ENCODE assay signal across 1 cellular context in the genomic region with DNA sequence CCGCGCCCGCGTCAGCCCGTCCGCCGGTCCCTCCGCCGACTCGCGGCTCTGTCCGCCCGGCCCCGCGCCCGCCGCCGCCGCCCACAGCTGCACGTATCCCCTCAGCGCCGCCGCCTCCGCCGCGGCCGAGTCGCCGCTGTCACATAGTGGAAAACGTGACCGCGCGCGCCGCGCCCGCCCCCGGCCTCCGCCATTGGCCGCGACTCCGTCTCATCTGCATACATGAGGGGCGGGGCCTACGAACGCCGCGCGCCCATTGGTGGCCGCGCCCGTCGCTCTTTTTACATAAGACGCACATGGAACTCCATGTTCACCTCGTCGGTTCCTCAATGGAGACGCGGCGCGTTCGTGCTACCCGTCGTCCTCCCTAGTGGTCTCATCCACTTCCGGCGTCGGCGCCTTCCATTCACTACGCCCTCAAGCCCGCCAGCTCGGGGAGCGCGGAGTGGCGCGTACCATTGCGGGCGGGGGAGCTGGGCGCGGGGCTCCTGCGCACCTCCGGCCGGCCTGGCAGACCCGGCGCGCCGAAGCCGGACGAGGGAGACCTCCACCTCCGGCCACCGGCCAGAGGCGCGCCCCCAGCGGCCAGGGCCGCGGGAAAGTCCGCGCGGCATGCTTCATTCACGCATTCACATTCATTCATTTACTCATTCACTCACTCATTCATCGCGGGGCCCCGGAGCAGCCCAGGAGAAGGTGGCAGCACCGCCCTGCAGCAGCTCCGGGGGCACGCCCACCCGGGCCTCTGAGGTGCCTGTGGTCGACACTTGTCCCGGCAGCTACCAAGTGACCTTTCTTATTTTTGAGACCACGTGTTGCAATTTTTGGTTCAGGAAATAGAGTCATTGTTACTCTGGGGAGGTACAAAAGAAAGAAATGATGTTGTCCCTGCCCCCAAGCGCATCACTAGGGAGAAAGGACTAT.
TF ChIP-seq lines count a peak whose summit lies in the region.

No MANE protein-coding gene starts in this region.

TF ChIP-seq in HepG2, 621 proteins besides CTCF, POLR2A, EP300 and RAD21 (continued from another document and continues in another):
- TF ChIP-seq, protein P1, sequence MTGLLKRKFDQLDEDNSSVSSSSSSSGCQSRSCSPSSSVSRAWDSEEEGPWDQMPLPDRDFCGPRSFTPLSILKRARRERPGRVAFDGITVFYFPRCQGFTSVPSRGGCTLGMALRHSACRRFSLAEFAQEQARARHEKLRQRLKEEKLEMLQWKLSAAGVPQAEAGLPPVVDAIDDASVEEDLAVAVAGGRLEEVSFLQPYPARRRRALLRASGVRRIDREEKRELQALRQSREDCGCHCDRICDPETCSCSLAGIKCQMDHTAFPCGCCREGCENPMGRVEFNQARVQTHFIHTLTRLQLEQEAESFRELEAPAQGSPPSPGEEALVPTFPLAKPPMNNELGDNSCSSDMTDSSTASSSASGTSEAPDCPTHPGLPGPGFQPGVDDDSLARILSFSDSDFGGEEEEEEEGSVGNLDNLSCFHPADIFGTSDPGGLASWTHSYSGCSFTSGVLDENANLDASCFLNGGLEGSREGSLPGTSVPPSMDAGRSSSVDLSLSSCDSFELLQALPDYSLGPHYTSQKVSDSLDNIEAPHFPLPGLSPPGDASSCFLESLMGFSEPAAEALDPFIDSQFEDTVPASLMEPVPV (CRISPR knock-in tag; IDR thresholded peaks at IDR 0.05): peak; percentile 17; the same call in 1 of the 2 replicates
- TF ChIP-seq ZNF329 (CRISPR knock-in tag; IDR thresholded peaks at IDR 0.05; ENCODE audit: low read depth) (peak; percentile 65; the same call in 1 of the 2 replicates), ZFP41 (CRISPR knock-in tag; IDR thresholded peaks at IDR 0.05; ENCODE audit: borderline replicate concordance) (peak; percentile 17; the same call in 1 of the 2 replicates), ZNF777 (CRISPR knock-in tag; IDR thresholded peaks at IDR 0.05) (peak; percentile 58; the same call in 1 of the 2 replicates), ZSCAN12 (CRISPR knock-in tag; IDR thresholded peaks at IDR 0.05) (no peak), ZSCAN21 (CRISPR knock-in tag; IDR thresholded peaks at IDR 0.05; ENCODE audit: borderline replicate concordance) (peak; percentile 66; the same call in 1 of the 2 replicates), YEATS2 (CRISPR knock-in tag; IDR thresholded peaks at IDR 0.05; ENCODE audit: borderline replicate concordance) (peak; percentile 77), RFXANK (CRISPR knock-in tag; IDR thresholded peaks at IDR 0.05) (0 out of 2 replicates have a peak, but pooled peaks have one; percentile 44), ZNF768 (CRISPR knock-in tag; IDR thresholded peaks at IDR 0.05) (peak; percentile 67; the same call in 1 of the 2 replicates), MEF2D (CRISPR knock-in tag; IDR thresholded peaks at IDR 0.05) (peak; percentile 57), SOX13 (IDR thresholded peaks at IDR 0.05) (no peak), SOX13 (CRISPR knock-in tag; conservative IDR thresholded peaks at IDR 0.05 in 1 of 2, IDR thresholded peaks at IDR 0.05 in 1 of 2) (peak in 1 of 2 experiments; percentile 56; a peak in 2 of 4 replicates), ZEB1 (IDR thresholded peaks at IDR 0.05; ENCODE audit: insufficient replicate concordance, low read depth) (no peak), ZNF350 (CRISPR knock-in tag; IDR thresholded peaks at IDR 0.05; ENCODE audit: borderline replicate concordance, low read depth) (peak; percentile 9; the same call in 1 of the 2 replicates), RNF2 (conservative IDR thresholded peaks at IDR 0.05; ENCODE audit: low read depth) (peak; percentile 95), TRIM24 (CRISPR knock-in tag; IDR thresholded peaks at IDR 0.05) (no peak), MED8 (CRISPR knock-in tag; IDR thresholded peaks at IDR 0.05; ENCODE audit: insufficient replicate concordance) (peak; percentile 46), SP5 (CRISPR knock-in tag; IDR thresholded peaks at IDR 0.05; ENCODE audit: borderline replicate concordance, low read depth) (0 out of 2 replicates have a peak, but pooled peaks have one; percentile 5), ZNF772 (CRISPR knock-in tag; IDR thresholded peaks at IDR 0.05) (peak; percentile 77; the same call in 1 of the 2 replicates)
- TF ChIP-seq, protein P2, sequence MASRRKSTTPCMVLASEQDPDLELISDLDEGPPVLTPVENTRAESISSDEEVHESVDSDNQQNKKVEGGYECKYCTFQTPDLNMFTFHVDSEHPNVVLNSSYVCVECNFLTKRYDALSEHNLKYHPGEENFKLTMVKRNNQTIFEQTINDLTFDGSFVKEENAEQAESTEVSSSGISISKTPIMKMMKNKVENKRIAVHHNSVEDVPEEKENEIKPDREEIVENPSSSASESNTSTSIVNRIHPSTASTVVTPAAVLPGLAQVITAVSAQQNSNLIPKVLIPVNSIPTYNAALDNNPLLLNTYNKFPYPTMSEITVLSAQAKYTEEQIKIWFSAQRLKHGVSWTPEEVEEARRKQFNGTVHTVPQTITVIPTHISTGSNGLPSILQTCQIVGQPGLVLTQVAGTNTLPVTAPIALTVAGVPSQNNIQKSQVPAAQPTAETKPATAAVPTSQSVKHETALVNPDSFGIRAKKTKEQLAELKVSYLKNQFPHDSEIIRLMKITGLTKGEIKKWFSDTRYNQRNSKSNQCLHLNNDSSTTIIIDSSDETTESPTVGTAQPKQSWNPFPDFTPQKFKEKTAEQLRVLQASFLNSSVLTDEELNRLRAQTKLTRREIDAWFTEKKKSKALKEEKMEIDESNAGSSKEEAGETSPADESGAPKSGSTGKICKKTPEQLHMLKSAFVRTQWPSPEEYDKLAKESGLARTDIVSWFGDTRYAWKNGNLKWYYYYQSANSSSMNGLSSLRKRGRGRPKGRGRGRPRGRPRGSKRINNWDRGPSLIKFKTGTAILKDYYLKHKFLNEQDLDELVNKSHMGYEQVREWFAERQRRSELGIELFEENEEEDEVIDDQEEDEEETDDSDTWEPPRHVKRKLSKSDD (CRISPR knock-in tag; IDR thresholded peaks at IDR 0.05; ENCODE audit: low read depth): peak; percentile 79; the same call in 1 of the 2 replicates
- TF ChIP-seq, protein P3, sequence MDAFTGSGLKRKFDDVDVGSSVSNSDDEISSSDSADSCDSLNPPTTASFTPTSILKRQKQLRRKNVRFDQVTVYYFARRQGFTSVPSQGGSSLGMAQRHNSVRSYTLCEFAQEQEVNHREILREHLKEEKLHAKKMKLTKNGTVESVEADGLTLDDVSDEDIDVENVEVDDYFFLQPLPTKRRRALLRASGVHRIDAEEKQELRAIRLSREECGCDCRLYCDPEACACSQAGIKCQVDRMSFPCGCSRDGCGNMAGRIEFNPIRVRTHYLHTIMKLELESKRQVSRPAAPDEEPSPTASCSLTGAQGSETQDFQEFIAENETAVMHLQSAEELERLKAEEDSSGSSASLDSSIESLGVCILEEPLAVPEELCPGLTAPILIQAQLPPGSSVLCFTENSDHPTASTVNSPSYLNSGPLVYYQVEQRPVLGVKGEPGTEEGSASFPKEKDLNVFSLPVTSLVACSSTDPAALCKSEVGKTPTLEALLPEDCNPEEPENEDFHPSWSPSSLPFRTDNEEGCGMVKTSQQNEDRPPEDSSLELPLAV (CRISPR knock-in tag; conservative IDR thresholded peaks at IDR 0.05; ENCODE audit: low read depth): no peak
- TF ChIP-seq, protein P4, sequence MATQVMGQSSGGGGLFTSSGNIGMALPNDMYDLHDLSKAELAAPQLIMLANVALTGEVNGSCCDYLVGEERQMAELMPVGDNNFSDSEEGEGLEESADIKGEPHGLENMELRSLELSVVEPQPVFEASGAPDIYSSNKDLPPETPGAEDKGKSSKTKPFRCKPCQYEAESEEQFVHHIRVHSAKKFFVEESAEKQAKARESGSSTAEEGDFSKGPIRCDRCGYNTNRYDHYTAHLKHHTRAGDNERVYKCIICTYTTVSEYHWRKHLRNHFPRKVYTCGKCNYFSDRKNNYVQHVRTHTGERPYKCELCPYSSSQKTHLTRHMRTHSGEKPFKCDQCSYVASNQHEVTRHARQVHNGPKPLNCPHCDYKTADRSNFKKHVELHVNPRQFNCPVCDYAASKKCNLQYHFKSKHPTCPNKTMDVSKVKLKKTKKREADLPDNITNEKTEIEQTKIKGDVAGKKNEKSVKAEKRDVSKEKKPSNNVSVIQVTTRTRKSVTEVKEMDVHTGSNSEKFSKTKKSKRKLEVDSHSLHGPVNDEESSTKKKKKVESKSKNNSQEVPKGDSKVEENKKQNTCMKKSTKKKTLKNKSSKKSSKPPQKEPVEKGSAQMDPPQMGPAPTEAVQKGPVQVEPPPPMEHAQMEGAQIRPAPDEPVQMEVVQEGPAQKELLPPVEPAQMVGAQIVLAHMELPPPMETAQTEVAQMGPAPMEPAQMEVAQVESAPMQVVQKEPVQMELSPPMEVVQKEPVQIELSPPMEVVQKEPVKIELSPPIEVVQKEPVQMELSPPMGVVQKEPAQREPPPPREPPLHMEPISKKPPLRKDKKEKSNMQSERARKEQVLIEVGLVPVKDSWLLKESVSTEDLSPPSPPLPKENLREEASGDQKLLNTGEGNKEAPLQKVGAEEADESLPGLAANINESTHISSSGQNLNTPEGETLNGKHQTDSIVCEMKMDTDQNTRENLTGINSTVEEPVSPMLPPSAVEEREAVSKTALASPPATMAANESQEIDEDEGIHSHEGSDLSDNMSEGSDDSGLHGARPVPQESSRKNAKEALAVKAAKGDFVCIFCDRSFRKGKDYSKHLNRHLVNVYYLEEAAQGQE (IDR thresholded peaks at IDR 0.05; ENCODE audit: borderline replicate concordance in 1 of 2, low read depth in 1 of 2, low read length in 2 of 2): peak in 1 of 2 experiments; percentile 51; a peak in 1 of 4 replicates
- TF ChIP-seq, protein P5, sequence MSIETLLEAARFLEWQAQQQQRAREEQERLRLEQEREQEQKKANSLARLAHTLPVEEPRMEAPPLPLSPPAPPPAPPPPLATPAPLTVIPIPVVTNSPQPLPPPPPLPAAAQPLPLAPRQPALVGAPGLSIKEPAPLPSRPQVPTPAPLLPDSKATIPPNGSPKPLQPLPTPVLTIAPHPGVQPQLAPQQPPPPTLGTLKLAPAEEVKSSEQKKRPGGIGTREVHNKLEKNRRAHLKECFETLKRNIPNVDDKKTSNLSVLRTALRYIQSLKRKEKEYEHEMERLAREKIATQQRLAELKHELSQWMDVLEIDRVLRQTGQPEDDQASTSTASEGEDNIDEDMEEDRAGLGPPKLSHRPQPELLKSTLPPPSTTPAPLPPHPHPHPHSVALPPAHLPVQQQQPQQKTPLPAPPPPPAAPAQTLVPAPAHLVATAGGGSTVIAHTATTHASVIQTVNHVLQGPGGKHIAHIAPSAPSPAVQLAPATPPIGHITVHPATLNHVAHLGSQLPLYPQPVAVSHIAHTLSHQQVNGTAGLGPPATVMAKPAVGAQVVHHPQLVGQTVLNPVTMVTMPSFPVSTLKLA (IDR thresholded peaks at IDR 0.05): peak; percentile 99
- TF ChIP-seq, protein P6, sequence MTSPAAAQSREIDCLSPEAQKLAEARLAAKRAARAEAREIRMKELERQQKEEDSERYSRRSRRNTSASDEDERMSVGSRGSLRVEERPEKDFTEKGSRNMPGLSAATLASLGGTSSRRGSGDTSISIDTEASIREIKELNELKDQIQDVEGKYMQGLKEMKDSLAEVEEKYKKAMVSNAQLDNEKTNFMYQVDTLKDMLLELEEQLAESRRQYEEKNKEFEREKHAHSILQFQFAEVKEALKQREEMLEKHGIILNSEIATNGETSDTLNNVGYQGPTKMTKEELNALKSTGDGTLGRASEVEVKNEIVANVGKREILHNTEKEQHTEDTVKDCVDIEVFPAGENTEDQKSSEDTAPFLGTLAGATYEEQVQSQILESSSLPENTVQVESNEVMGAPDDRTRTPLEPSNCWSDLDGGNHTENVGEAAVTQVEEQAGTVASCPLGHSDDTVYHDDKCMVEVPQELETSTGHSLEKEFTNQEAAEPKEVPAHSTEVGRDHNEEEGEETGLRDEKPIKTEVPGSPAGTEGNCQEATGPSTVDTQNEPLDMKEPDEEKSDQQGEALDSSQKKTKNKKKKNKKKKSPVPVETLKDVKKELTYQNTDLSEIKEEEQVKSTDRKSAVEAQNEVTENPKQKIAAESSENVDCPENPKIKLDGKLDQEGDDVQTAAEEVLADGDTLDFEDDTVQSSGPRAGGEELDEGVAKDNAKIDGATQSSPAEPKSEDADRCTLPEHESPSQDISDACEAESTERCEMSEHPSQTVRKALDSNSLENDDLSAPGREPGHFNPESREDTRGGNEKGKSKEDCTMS (CRISPR knock-in tag; conservative IDR thresholded peaks at IDR 0.05): no peak
- TF ChIP-seq, protein P7, sequence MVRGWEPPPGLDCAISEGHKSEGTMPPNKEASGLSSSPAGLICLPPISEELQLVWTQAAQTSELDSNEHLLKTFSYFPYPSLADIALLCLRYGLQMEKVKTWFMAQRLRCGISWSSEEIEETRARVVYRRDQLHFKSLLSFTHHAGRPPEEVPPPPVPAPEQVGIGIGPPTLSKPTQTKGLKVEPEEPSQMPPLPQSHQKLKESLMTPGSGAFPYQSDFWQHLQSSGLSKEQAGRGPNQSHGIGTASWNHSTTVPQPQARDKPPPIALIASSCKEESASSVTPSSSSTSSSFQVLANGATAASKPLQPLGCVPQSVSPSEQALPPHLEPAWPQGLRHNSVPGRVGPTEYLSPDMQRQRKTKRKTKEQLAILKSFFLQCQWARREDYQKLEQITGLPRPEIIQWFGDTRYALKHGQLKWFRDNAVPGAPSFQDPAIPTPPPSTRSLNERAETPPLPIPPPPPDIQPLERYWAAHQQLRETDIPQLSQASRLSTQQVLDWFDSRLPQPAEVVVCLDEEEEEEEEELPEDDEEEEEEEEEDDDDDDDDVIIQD (CRISPR knock-in tag; IDR thresholded peaks at IDR 0.05; ENCODE audit: low read depth): peak; percentile 44; the same call in 1 of the 2 replicates
- TF ChIP-seq, protein P8, sequence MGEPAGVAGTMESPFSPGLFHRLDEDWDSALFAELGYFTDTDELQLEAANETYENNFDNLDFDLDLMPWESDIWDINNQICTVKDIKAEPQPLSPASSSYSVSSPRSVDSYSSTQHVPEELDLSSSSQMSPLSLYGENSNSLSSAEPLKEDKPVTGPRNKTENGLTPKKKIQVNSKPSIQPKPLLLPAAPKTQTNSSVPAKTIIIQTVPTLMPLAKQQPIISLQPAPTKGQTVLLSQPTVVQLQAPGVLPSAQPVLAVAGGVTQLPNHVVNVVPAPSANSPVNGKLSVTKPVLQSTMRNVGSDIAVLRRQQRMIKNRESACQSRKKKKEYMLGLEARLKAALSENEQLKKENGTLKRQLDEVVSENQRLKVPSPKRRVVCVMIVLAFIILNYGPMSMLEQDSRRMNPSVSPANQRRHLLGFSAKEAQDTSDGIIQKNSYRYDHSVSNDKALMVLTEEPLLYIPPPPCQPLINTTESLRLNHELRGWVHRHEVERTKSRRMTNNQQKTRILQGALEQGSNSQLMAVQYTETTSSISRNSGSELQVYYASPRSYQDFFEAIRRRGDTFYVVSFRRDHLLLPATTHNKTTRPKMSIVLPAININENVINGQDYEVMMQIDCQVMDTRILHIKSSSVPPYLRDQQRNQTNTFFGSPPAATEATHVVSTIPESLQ (CRISPR knock-in tag; conservative IDR thresholded peaks at IDR 0.05): 0 out of 2 replicates have a peak, but pooled peaks have one; percentile 90
- TF ChIP-seq, protein P9, sequence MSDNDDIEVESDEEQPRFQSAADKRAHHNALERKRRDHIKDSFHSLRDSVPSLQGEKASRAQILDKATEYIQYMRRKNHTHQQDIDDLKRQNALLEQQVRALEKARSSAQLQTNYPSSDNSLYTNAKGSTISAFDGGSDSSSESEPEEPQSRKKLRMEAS (IDR thresholded peaks at IDR 0.05): peak; percentile 100
- TF ChIP-seq, protein P10, sequence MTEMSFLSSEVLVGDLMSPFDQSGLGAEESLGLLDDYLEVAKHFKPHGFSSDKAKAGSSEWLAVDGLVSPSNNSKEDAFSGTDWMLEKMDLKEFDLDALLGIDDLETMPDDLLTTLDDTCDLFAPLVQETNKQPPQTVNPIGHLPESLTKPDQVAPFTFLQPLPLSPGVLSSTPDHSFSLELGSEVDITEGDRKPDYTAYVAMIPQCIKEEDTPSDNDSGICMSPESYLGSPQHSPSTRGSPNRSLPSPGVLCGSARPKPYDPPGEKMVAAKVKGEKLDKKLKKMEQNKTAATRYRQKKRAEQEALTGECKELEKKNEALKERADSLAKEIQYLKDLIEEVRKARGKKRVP (CRISPR knock-in tag; IDR thresholded peaks at IDR 0.05): peak in 1 of 2 experiments; percentile 67; a peak in 1 of 4 replicates
